23 cellular contexts compared by ENCODE assay signal in the genomic region with DNA sequence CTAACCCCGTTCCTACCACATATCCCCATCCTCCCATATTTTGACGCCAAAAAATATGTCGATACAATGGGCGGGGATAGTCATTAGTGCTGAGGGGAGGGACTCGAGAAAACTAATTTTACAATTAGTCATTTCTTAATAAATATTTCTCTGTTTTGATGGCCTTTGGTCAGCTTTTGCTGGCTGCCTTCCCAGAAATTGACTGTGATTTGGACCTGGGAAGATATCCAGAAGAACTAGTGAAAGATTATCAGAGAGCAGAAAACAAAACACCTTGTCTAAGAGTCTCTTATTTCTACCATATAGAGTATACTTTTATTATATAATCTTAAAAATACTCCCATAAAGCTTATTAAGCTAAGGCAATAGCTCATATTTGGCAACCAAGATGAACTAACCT.
DNase-seq lines count a peak whose midpoint lies in the region; ATAC-seq, FAIRE-seq and TF ChIP-seq lines count a peak whose summit lies in the region.
"Had no signal": no experiment of that assay in that cellular context is flagged by ENCODE, and none has a peak within 500 bp of the region (broad histone marks: within the 10 kb centered on the region; RNA-seq: fewer than 3 reads in every experiment).

No MANE protein-coding gene starts in this region.

- H3K9me3 Mint-ChIP-seq in naive thymus-derived CD4-positive, alpha-beta T cell, result no peaks in the 10 kb centered on the region
- H3K9me3 Mint-ChIP-seq: CD4-positive, alpha-beta T cell; CD8-positive, alpha-beta memory T cell; HFFc6 had no signal

- no peak for FAIRE-seq in endothelial cell of umbilical vein (lab: Jason Lieb, UNC)
- FAIRE-seq: A549, D721Med, H54 had no signal

- H3K4me2 ChIP-seq in PC-3 (ENCODE audit: low read length), result no peak overlapping the region
- H3K4me2 ChIP-seq in endothelial cell of umbilical vein (ENCODE audit: insufficient read depth, low read length), result no peak overlapping the region
- H3K4me2 ChIP-seq: A549; BLaER1 treated with 17β-estradiol and CSF1 and Interleukin-3, amounts not matched to agents 10 nM and 100 nM had no signal

- no peaks in the 10 kb centered on the region for H4K20me1 ChIP-seq in PC-3 (ENCODE audit: low read length)
- no peaks in the 10 kb centered on the region for H4K20me1 ChIP-seq in endothelial cell of umbilical vein (replicated peaks; ENCODE audit: control insufficient read depth, extremely low read depth, insufficient read depth, low read length)
- H4K20me1 ChIP-seq: BLaER1 treated with 17β-estradiol and CSF1 and Interleukin-3, amounts not matched to agents 10 nM and 100 nM had no signal

- no peaks in the 10 kb centered on the region for H3K9me1 ChIP-seq in endothelial cell of umbilical vein (replicated peaks; ENCODE audit: control insufficient read depth, extremely low read depth, insufficient read depth, low read length)

- no peak overlapping the region for H3K4me3 ChIP-seq in PC-3 (ENCODE audit: low read length)
- H3K4me3 ChIP-seq in endothelial cell of umbilical vein (replicated peaks in 1 of 3; ENCODE audit: insufficient read depth in 1 of 3, low read depth in 1 of 3, low read length in 3 of 3), result no peak overlapping the region
- no peak overlapping the region for H3K4me3 ChIP-seq in naive thymus-derived CD4-positive, alpha-beta T cell (ENCODE audit: low read length)
- H3K4me3 ChIP-seq: A549; BLaER1 treated with 17β-estradiol and CSF1 and Interleukin-3, amounts not matched to agents 10 nM and 100 nM; HAP-1 had no signal

- H3K9me3 ChIP-seq in PC-3 (ENCODE audit: low read length) (no peaks in the 10 kb centered on the region), endothelial cell of umbilical vein (replicated peaks; ENCODE audit: control insufficient read depth, insufficient read depth, low read length) (no peaks in the 10 kb centered on the region)
- no peaks in the 10 kb centered on the region for H3K9me3 ChIP-seq in naive thymus-derived CD4-positive, alpha-beta T cell (ENCODE audit: control insufficient read depth in 2 of 3, low read length in 3 of 3)
- H3K9me3 ChIP-seq: A549; BE2C; BLaER1 treated with 17β-estradiol and CSF1 and Interleukin-3, amounts not matched to agents 10 nM and 100 nM; HAP-1 had no signal

- intact Hi-C loops in PC-3 (cut with micrococcal nuclease) (no loop called here), endothelial cell of umbilical vein (cut with micrococcal nuclease) (no loop called here)
- intact Hi-C loops in naive thymus-derived CD4-positive, alpha-beta T cell (cut with micrococcal nuclease), result no loop called here

- no peak overlapping the region for H3K9ac ChIP-seq in PC-3 (ENCODE audit: low read length)
- no peak overlapping the region for H3K9ac ChIP-seq in endothelial cell of umbilical vein (replicated peaks; ENCODE audit: extremely low read depth, insufficient read depth, low read length)
- H3K9ac ChIP-seq: BLaER1 treated with 17β-estradiol and CSF1 and Interleukin-3, amounts not matched to agents 10 nM and 100 nM had no signal

- H3K4me1 Mint-ChIP-seq in naive thymus-derived CD4-positive, alpha-beta T cell, result no peaks in the 10 kb centered on the region
- H3K4me1 Mint-ChIP-seq: CD14-positive monocyte; CD8-positive, alpha-beta memory T cell had no signal

- CTCF ChIA-PET in PC-3 (lab: Charles Lee), result interaction anchor here (0.6 to 2.6 kb wide), 4 partner anchors 9 to 26 kb away, joined by 3 to 19 read pairs (median 8); no protein-coding TSS in a partner anchor
- CTCF ChIA-PET in endothelial cell of umbilical vein (lab: Charles Lee), result interaction anchor here (1.0 kb wide), 2 partner anchors 9 to 26 kb away, joined by 5 to 6 read pairs; no protein-coding TSS in a partner anchor
- CTCF ChIA-PET in naive thymus-derived CD4-positive, alpha-beta T cell (lab: Charles Lee), result no interaction called here

- ATAC-seq in PC-3 (peak; percentile 25), HG02852 (IDR thresholded peaks at IDR 0.05; ENCODE audit: unreplicated experiment) (no peak)
- no peak for ATAC-seq in naive thymus-derived CD4-positive, alpha-beta T cell
- ATAC-seq: A549 had no signal

- H3K4me1 ChIP-seq in PC-3 (ENCODE audit: insufficient read depth, low read length) (peaks cover 26% of the 10 kb centered on the region), endothelial cell of umbilical vein (ENCODE audit: control insufficient read depth, extremely low read depth, insufficient read depth, low read length) (no peaks in the 10 kb centered on the region)
- no peaks in the 10 kb centered on the region for H3K4me1 ChIP-seq in naive thymus-derived CD4-positive, alpha-beta T cell (ENCODE audit: control insufficient read depth in 2 of 2, insufficient read depth in 2 of 2, low read length in 2 of 2)
- H3K4me1 ChIP-seq: A549; BLaER1 treated with 17β-estradiol and CSF1 and Interleukin-3, amounts not matched to agents 10 nM and 100 nM; HAP-1 had no signal

- H3K27ac Mint-ChIP-seq in naive thymus-derived CD4-positive, alpha-beta T cell, result no peak overlapping the region
- H3K27ac Mint-ChIP-seq: CD4-positive, alpha-beta T cell; CD8-positive, alpha-beta memory T cell; HFFc6 had no signal

- dilution Hi-C loops in endothelial cell of umbilical vein (cut with MboI; ENCODE audit: extremely low pct_ligation_motif_present, low sequenced_read_pairs), result no loop called here

- H2AFZ ChIP-seq in PC-3 (ENCODE audit: low read length), result no peak overlapping the region
- no peak overlapping the region for H2AFZ ChIP-seq in endothelial cell of umbilical vein (ENCODE audit: low read depth, low read length)

- H3K4me3 Mint-ChIP-seq in naive thymus-derived CD4-positive, alpha-beta T cell, result no peak overlapping the region
- H3K4me3 Mint-ChIP-seq: CD14-positive monocyte; CD4-positive, alpha-beta T cell; CD8-positive, alpha-beta memory T cell; HFFc6 had no signal

- TF ChIP-seq POLR2A in endothelial cell of umbilical vein (IDR thresholded peaks at IDR 0.05; ENCODE audit: low read depth, low read length), result no peak

- no peaks in the 10 kb centered on the region for H3K36me3 Mint-ChIP-seq in naive thymus-derived CD4-positive, alpha-beta T cell
- H3K36me3 Mint-ChIP-seq: CD14-positive monocyte; CD8-positive, alpha-beta memory T cell had no signal

- peaks cover 2 to 13% (median 8%) of the 10 kb centered on the region in 5 donors for H3K27me3 Mint-ChIP-seq in naive thymus-derived CD4-positive, alpha-beta T cell
- H3K27me3 Mint-ChIP-seq: CD4-positive, alpha-beta T cell had no signal

- BruUV-seq in PC-3 (replicated peaks; lab: Mats Ljungman, UMichigan) (no TSS peak), endothelial cell of umbilical vein (replicated peaks; lab: Mats Ljungman, UMichigan) (no TSS peak)

- POLR2A ChIA-PET in PC-3 (lab: Charles Lee; ENCODE audit: unreplicated experiment) (no interaction called here), endothelial cell of umbilical vein (lab: Charles Lee) (no interaction called here)
- POLR2A ChIA-PET in naive thymus-derived CD4-positive, alpha-beta T cell (lab: Charles Lee), result no interaction called here

- H3K79me2 ChIP-seq in PC-3 (ENCODE audit: low read length), result no peaks in the 10 kb centered on the region
- H3K79me2 ChIP-seq in endothelial cell of umbilical vein (ENCODE audit: control insufficient read depth, insufficient read depth, low read length), result no peaks in the 10 kb centered on the region

- DNase-seq in EH (ENCODE audit: low read depth), result peak; percentile 14
- DNase-seq in PC-3, result peak; percentile 52
- DNase-seq in endothelial cell of umbilical vein (ENCODE audit: low read depth, low spot score), result peak; percentile 26
- no peak for DNase-seq in A172 (ENCODE audit: low spot score)
- no peak for DNase-seq in naive thymus-derived CD4-positive, alpha-beta T cell
- DNase-seq: ACHN; AML-193; BE2C; CD4-positive, alpha-beta T cell; CD8-positive, alpha-beta memory T cell; DMS 273 treated with DMSO at 0.1 percent for 48 hours; DMS79; GF-D8; GOT3; HFFc6 had no signal

- no peaks in the 10 kb centered on the region for H3K9me2 ChIP-seq in PC-3 (replicated peaks; ENCODE audit: low read length)

- no peak for TF ChIP-seq CTCF in PC-3 (conservative IDR thresholded peaks at IDR 0.05; ENCODE audit: low read depth, low read length)
- TF ChIP-seq CTCF in endothelial cell of umbilical vein (IDR thresholded peaks at IDR 0.05; ENCODE audit: extremely low read depth in 1 of 2, insufficient read depth in 1 of 2, low read depth in 1 of 2, low read length in 2 of 2), result no peak

- no peaks in the 10 kb centered on the region for H3F3A ChIP-seq in PC-3 (ENCODE audit: low read length, unreplicated experiment)

- no peaks in the 10 kb centered on the region for H3K36me3 ChIP-seq in PC-3 (ENCODE audit: low read depth, low read length)
- no peaks in the 10 kb centered on the region for H3K36me3 ChIP-seq in endothelial cell of umbilical vein (ENCODE audit: control insufficient read depth in 2 of 2, extremely low read depth in 1 of 2, insufficient read depth in 2 of 2, low read length in 2 of 2)
- H3K36me3 ChIP-seq in naive thymus-derived CD4-positive, alpha-beta T cell (ENCODE audit: control insufficient read depth in 2 of 3, insufficient read depth in 3 of 3, low read length in 3 of 3), result no peaks in the 10 kb centered on the region
- H3K36me3 ChIP-seq: BE2C; BLaER1 treated with 17β-estradiol and CSF1 and Interleukin-3, amounts not matched to agents 10 nM and 100 nM; HAP-1 had no signal

- H3K27ac ChIP-seq in PC-3 (ENCODE audit: low read length) (no peak overlapping the region), endothelial cell of umbilical vein (ENCODE audit: insufficient read depth, low read depth, low read length) (no peak overlapping the region)
- H3K27ac ChIP-seq in naive thymus-derived CD4-positive, alpha-beta T cell (ENCODE audit: low read depth, low read length), result no peak overlapping the region
- H3K27ac ChIP-seq: 22Rv1; A549; BLaER1 treated with 17β-estradiol and CSF1 and Interleukin-3, amounts not matched to agents 10 nM and 100 nM had no signal

- H3K27me3 ChIP-seq in PC-3 (ENCODE audit: low read length), result no peaks in the 10 kb centered on the region
- H3K27me3 ChIP-seq in endothelial cell of umbilical vein (ENCODE audit: control insufficient read depth in 2 of 2, insufficient read depth in 2 of 2, low read length in 2 of 2), result no peaks in the 10 kb centered on the region
- no peaks in the 10 kb centered on the region for H3K27me3 ChIP-seq in naive thymus-derived CD4-positive, alpha-beta T cell (ENCODE audit: control insufficient read depth in 2 of 2, insufficient read depth in 2 of 2, low read length in 2 of 2)
- H3K27me3 ChIP-seq: BE2C; BLaER1 treated with 17β-estradiol and CSF1 and Interleukin-3, amounts not matched to agents 10 nM and 100 nM had no signal

TF ChIP-seq in endothelial cell of umbilical vein, 7 proteins besides CTCF, POLR2A, EP300 and RAD21 (continues in another document):
- TF ChIP-seq JUN (IDR thresholded peaks at IDR 0.05; ENCODE audit: borderline replicate concordance, insufficient read depth, insufficient read length, low read depth), result no peak
- TF ChIP-seq POLR2AphosphoS5 (IDR thresholded peaks at IDR 0.05; ENCODE audit: insufficient read depth, low read depth, low read length), result no peak
- no peak for TF ChIP-seq EZH2 (IDR thresholded peaks at IDR 0.05; ENCODE audit: borderline replicate concordance, low read depth, low read length, severe bottlenecking)
- TF ChIP-seq FOS (IDR thresholded peaks at IDR 0.05; ENCODE audit: borderline replicate concordance, insufficient read depth, low read length), result no peak
- no peak for TF ChIP-seq MYC (IDR thresholded peaks at IDR 0.05; ENCODE audit: low read depth, low read length)

Comparison
In these comparisons a context has a peak if more than half of its experiments do, and no peak if none do; other contexts are left out.
1. DNase-seq: peak in EH (single experiment), PC-3 (single experiment) and endothelial cell of umbilical vein (single experiment); none in A172 (single experiment) and naive thymus-derived CD4-positive, alpha-beta T cell (0 of 9).